Comparison of ENCODE assay signal across 18 cellular contexts in the genomic region with DNA sequence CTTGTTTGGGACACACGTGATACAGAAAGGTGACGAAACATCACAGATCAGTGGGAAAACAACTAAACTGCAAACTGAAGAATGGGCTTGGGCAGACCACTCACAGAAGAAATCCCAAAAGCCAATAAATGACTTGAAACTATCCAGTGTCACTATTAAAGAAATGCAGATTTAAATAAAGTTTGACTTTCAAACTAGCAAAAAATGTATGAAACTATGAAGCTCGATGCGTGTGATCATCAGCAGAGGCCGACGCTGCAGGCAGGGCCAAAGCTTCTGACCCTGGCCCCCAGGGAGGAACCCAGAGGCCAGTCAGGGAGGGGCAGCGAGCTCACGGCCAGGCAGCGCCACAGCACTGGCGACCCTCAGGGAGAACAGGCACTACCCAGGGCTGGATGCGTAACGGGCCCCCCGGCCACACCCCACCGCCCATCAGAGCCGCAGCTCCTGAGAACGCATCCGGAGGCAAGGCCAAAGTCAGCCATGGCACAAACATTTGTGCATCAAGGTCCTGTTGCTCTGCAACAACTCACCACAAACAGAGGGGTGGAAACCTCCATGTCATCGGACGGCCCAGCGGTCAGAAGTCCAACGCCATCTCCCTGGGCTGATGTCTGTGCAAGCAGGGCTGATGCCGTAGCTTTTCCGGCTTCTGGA.
DNase-seq lines count a peak whose midpoint lies in the region; ATAC-seq and TF ChIP-seq lines count a peak whose summit lies in the region.
"Had no signal": no experiment of that assay in that cellular context is flagged by ENCODE, and none has a peak within 500 bp of the region (broad histone marks: within the 10 kb centered on the region; RNA-seq: fewer than 3 reads in every experiment).

No MANE protein-coding gene starts in this region.

- no peak overlapping the region for H3K27ac ChIP-seq in left lung
- H3K27ac ChIP-seq: BLaER1 treated with 17β-estradiol and CSF1 and Interleukin-3, amounts not matched to agents 10 nM and 100 nM; Peyer's patch had no signal

- no peaks in the 10 kb centered on the region for H3K36me3 ChIP-seq in left lung
- H3K36me3 ChIP-seq: BLaER1 treated with 17β-estradiol and CSF1 and Interleukin-3, amounts not matched to agents 10 nM and 100 nM; Peyer's patch had no signal

- peaks cover 0 to 78% of the 10 kb centered on the region in 2 donors for H3K27me3 ChIP-seq in left lung
- H3K27me3 ChIP-seq: BLaER1 treated with 17β-estradiol and CSF1 and Interleukin-3, amounts not matched to agents 10 nM and 100 nM; Peyer's patch had no signal

- ATAC-seq in WTC11 (no peak), left lung (no peak), HG03378 (IDR thresholded peaks at IDR 0.05; ENCODE audit: unreplicated experiment) (no peak)

- intact Hi-C loops in left lung (cut with DNase I) = no loop called here
- intact Hi-C loops in posterior vena cava (cut with DNase I) = no loop called here

- H3K9me3 ChIP-seq in left lung = no peaks in the 10 kb centered on the region
- H3K9me3 ChIP-seq: Peyer's patch had no signal

- H3K4me3 Mint-ChIP-seq in WTC11 = no peak overlapping the region
- H3K4me3 Mint-ChIP-seq: HFFc6 had no signal

- peak; percentile 34 for DNase-seq in activated effector memory CD4-positive, alpha-beta T cell treated with anti-CD3 and anti-CD28 coated beads, Interleukin-2, amount 50 U/mL, for 16 hours
- no peak for DNase-seq in activated effector memory CD4-positive, alpha-beta T cell treated with Interleukin-2 at 50 U/mL for 16 hours
- peak; percentile 8 for DNase-seq in WTC11 (ENCODE audit: low spot score)
- peak; percentile 17 to 57 for DNase-seq in left lung
- peak; percentile 71 for DNase-seq in posterior vena cava (ENCODE audit: low spot score)
- DNase-seq in COLO829 (ENCODE audit: low spot score) = no peak
- no peak for DNase-seq in medulla oblongata (ENCODE audit: extremely low spot score)
- DNase-seq: DMS 273 treated with DMSO at 0.1 percent for 48 hours, GOT3, HFFc6, Karpas-422, NCI-H1417, NCI-H2029, NCI-H2171 treated with DMSO at 0.1 percent for 48 hours, NCI-H510A treated with DMSO at 0.1 percent for 48 hours had no signal

- no peaks in the 10 kb centered on the region for H3K9me3 Mint-ChIP-seq in WTC11
- H3K9me3 Mint-ChIP-seq: HFFc6 had no signal

- no peaks in the 10 kb centered on the region for H3K4me1 ChIP-seq in left lung
- H3K4me1 ChIP-seq: Peyer's patch had no signal

- H3K36me3 Mint-ChIP-seq in WTC11 = no peaks in the 10 kb centered on the region

- H3K27ac Mint-ChIP-seq in WTC11 = no peak overlapping the region
- H3K27ac Mint-ChIP-seq: HFFc6 had no signal

- CTCF ChIA-PET in WTC11 (lab: Charles Lee) = no interaction called here

- H3K27me3 Mint-ChIP-seq in WTC11 (ENCODE audit: low read depth) = peaks cover 3% of the 10 kb centered on the region; the same call in 1 of the 2 replicates

- TF ChIP-seq CTCF in WTC11 (IDR thresholded peaks at IDR 0.05) (no peak), left lung (IDR thresholded peaks at IDR 0.05) (no peak)

- POLR2A ChIA-PET in WTC11 (lab: Charles Lee) = no interaction called here

- H3K4me3 ChIP-seq in left lung = no peak overlapping the region
- H3K4me3 ChIP-seq: BLaER1 treated with 17β-estradiol and CSF1 and Interleukin-3, amounts not matched to agents 10 nM and 100 nM; Peyer's patch had no signal

- H3K4me1 Mint-ChIP-seq in WTC11 = no peaks in the 10 kb centered on the region

TF ChIP-seq in WTC11, 78 proteins besides CTCF, POLR2A, EP300 and RAD21:
- TF ChIP-seq, protein P1, sequence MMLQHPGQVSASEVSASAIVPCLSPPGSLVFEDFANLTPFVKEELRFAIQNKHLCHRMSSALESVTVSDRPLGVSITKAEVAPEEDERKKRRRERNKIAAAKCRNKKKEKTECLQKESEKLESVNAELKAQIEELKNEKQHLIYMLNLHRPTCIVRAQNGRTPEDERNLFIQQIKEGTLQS (CRISPR knock-in tag; conservative IDR thresholded peaks at IDR 0.05) = no peak
- no peak for TF ChIP-seq TP53 (CRISPR knock-in tag; IDR thresholded peaks at IDR 0.05)
- TF ChIP-seq, protein P2, sequence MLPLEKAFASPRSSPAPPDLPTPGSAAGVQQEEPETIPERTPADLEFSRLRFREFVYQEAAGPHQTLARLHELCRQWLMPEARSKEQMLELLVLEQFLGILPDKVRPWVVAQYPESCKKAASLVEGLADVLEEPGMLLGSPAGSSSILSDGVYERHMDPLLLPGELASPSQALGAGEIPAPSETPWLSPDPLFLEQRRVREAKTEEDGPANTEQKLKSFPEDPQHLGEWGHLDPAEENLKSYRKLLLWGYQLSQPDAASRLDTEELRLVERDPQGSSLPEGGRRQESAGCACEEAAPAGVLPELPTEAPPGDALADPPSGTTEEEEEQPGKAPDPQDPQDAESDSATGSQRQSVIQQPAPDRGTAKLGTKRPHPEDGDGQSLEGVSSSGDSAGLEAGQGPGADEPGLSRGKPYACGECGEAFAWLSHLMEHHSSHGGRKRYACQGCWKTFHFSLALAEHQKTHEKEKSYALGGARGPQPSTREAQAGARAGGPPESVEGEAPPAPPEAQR (CRISPR knock-in tag; IDR thresholded peaks at IDR 0.05) = no peak
- no peak for TF ChIP-seq ZNF423 (CRISPR knock-in tag; IDR thresholded peaks at IDR 0.05)
- TF ChIP-seq, protein P3, sequence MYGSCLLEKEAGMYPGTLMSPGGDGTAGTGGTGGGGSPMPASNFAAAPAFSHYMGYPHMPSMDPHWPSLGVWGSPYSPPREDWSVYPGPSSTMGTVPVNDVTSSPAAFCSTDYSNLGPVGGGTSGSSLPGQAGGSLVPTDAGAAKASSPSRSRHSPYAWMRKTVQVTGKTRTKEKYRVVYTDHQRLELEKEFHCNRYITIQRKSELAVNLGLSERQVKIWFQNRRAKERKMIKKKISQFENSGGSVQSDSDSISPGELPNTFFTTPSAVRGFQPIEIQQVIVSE (CRISPR knock-in tag; IDR thresholded peaks at IDR 0.05; ENCODE audit: borderline replicate concordance) = no peak
- no peak for TF ChIP-seq GABPB1 (CRISPR knock-in tag; IDR thresholded peaks at IDR 0.05)
- TF ChIP-seq, protein P4, sequence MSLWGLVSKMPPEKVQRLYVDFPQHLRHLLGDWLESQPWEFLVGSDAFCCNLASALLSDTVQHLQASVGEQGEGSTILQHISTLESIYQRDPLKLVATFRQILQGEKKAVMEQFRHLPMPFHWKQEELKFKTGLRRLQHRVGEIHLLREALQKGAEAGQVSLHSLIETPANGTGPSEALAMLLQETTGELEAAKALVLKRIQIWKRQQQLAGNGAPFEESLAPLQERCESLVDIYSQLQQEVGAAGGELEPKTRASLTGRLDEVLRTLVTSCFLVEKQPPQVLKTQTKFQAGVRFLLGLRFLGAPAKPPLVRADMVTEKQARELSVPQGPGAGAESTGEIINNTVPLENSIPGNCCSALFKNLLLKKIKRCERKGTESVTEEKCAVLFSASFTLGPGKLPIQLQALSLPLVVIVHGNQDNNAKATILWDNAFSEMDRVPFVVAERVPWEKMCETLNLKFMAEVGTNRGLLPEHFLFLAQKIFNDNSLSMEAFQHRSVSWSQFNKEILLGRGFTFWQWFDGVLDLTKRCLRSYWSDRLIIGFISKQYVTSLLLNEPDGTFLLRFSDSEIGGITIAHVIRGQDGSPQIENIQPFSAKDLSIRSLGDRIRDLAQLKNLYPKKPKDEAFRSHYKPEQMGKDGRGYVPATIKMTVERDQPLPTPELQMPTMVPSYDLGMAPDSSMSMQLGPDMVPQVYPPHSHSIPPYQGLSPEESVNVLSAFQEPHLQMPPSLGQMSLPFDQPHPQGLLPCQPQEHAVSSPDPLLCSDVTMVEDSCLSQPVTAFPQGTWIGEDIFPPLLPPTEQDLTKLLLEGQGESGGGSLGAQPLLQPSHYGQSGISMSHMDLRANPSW (CRISPR knock-in tag; conservative IDR thresholded peaks at IDR 0.05; ENCODE audit: low read depth) = no peak
- TF ChIP-seq, protein P5, sequence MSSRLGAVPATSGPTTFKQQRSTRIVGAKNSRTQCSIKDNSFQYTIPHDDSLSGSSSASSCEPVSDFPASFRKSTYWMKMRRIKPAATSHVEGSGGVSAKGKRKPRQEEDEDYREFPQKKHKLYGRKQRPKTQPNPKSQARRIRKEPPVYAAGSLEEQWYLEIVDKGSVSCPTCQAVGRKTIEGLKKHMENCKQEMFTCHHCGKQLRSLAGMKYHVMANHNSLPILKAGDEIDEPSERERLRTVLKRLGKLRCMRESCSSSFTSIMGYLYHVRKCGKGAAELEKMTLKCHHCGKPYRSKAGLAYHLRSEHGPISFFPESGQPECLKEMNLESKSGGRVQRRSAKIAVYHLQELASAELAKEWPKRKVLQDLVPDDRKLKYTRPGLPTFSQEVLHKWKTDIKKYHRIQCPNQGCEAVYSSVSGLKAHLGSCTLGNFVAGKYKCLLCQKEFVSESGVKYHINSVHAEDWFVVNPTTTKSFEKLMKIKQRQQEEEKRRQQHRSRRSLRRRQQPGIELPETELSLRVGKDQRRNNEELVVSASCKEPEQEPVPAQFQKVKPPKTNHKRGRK (CRISPR knock-in tag; IDR thresholded peaks at IDR 0.05; ENCODE audit: borderline replicate concordance) = no peak
- TF ChIP-seq, protein P6, sequence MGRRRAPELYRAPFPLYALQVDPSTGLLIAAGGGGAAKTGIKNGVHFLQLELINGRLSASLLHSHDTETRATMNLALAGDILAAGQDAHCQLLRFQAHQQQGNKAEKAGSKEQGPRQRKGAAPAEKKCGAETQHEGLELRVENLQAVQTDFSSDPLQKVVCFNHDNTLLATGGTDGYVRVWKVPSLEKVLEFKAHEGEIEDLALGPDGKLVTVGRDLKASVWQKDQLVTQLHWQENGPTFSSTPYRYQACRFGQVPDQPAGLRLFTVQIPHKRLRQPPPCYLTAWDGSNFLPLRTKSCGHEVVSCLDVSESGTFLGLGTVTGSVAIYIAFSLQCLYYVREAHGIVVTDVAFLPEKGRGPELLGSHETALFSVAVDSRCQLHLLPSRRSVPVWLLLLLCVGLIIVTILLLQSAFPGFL (CRISPR knock-in tag; IDR thresholded peaks at IDR 0.05; ENCODE audit: borderline replicate concordance) = no peak
- TF ChIP-seq CREB1 (CRISPR knock-in tag; IDR thresholded peaks at IDR 0.05) = no peak
- no peak for TF ChIP-seq FOXK1 (CRISPR knock-in tag; IDR thresholded peaks at IDR 0.05)

Comparison
In these comparisons a context has a peak if more than half of its experiments do, and no peak if none do; other contexts are left out.
1. DNase-seq: peak in activated effector memory CD4-positive, alpha-beta T cell treated with anti-CD3 and anti-CD28 coated beads, Interleukin-2, amount 50 U/mL, for 16 hours (single experiment), WTC11 (single experiment), left lung (2 of 2) and posterior vena cava (single experiment); none in activated effector memory CD4-positive, alpha-beta T cell treated with Interleukin-2 at 50 U/mL for 16 hours (single experiment), COLO829 (single experiment) and medulla oblongata (single experiment).